In the genomic region with DNA sequence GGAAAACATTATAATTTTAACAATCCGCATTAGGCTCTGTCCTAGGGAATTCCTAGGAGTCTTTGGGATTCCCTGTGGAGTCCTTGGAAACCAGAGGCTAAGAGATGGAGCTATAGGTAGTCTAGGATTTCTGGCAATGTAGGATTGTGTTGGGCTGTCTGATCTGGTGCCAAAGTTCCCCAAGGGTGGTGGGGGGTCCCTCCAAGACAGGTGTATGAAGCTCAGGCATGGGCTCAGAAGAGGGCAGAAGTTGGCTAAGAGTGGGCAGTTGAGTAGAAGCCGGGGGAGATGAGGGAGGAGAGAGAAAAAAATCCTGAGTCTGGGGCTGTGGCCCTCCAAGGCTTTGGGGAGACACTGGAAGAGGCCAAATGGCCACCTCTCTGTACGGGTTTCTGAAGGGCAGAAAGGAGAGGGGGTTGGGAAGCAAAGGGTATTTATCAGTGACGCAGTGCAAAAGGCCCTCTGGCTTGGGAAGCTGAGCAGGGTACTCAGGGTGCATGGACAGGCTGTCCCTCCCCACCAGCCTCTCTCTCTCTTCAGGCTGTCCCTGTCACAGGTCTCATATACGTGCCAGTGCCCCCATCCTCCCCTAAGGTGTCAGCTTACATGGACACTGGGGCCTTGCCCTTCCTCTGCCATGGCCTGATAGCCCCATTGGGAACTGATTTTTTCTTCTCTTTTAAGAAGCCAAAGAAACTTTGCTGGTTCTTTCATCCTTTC, we compare ENCODE assay signal across 16 cellular contexts. TPM values are rescaled to one million over a fixed set of nuclear protein-coding genes. Genes with fewer than 3 reads are reported as not detected.
DNase-seq lines count a peak whose midpoint lies in the region; ATAC-seq and TF ChIP-seq lines count a peak whose summit lies in the region.
"Had no signal": no experiment of that assay in that cellular context is flagged by ENCODE, and none has a peak within 500 bp of the region (broad histone marks: within the 10 kb centered on the region; RNA-seq: fewer than 3 reads in every experiment).

No MANE protein-coding gene starts in this region.

- no peaks in the 10 kb centered on the region for H3K79me2 ChIP-seq in GM23338 (replicated peaks; ENCODE audit: insufficient read depth)

- no peak overlapping the region for H3K4me2 ChIP-seq in GM23338

- peaks cover 28% of the 10 kb centered on the region for H3K9me3 Mint-ChIP-seq in GM23338
- no peaks in the 10 kb centered on the region for H3K9me3 Mint-ChIP-seq in activated CD4-positive, alpha-beta memory T cell treated with anti-CD3 and anti-CD28 coated beads for 36 hours

- peaks cover 27% of the 10 kb centered on the region for H3K4me1 Mint-ChIP-seq in GM23338
- peaks cover 19% of the 10 kb centered on the region for H3K4me1 Mint-ChIP-seq in activated CD4-positive, alpha-beta memory T cell treated with anti-CD3 and anti-CD28 coated beads for 36 hours (ENCODE audit: low read depth)

- peaks cover 42% of the 10 kb centered on the region for H4K20me1 ChIP-seq in GM23338 (replicated peaks; ENCODE audit: insufficient read depth)

- POLR2A ChIA-PET in activated CD4-positive, alpha-beta memory T cell treated with anti-CD3 and anti-CD28 coated beads for 36 hours (lab: Charles Lee): no interaction called here

- H3K4me3 ChIP-seq in GM23338 (no peak overlapping the region), adrenal gland (peak overlapping the region in 1 of 4 donors; percentile 63), gastrocnemius medialis (peak overlapping the region in 2 of 4 donors; percentile 64 to 71)

- H3K36me3 Mint-ChIP-seq in GM23338 (ENCODE audit: low read depth): no peaks in the 10 kb centered on the region; the same call in 2 of the 3 replicates
- no peaks in the 10 kb centered on the region for H3K36me3 Mint-ChIP-seq in activated CD4-positive, alpha-beta memory T cell treated with anti-CD3 and anti-CD28 coated beads for 36 hours

- H3K9me3 ChIP-seq in adrenal gland (replicated peaks in 1 of 3) (no peaks in the 10 kb centered on the region), gastrocnemius medialis (no peaks in the 10 kb centered on the region)

- H3K36me3 ChIP-seq in GM23338 (ENCODE audit: insufficient read depth) (no peaks in the 10 kb centered on the region), adrenal gland (replicated peaks in 1 of 2) (peaks cover 0 to 12% of the 10 kb centered on the region in 2 donors), gastrocnemius medialis (peaks cover 0 to 20% of the 10 kb centered on the region in 2 donors)

- no peak overlapping the region for H3K27ac ChIP-seq in GM23338 (ENCODE audit: low read depth)
- peak overlapping the region; percentile 70 to 99 (median 92) for H3K27ac ChIP-seq in adrenal gland
- peak overlapping the region; percentile 90 to 96 (median 94) for H3K27ac ChIP-seq in gastrocnemius medialis

- CTCF ChIA-PET in activated CD4-positive, alpha-beta memory T cell treated with anti-CD3 and anti-CD28 coated beads for 36 hours (lab: Charles Lee): no interaction called here

- peaks cover 100% of the 10 kb centered on the region for H3K27me3 ChIP-seq in GM23338 (ENCODE audit: insufficient read depth)
- no peaks in the 10 kb centered on the region for H3K27me3 ChIP-seq in adrenal gland
- no peaks in the 10 kb centered on the region for H3K27me3 ChIP-seq in gastrocnemius medialis

- H3K27ac Mint-ChIP-seq in GM23338: no peak overlapping the region
- H3K27ac Mint-ChIP-seq in activated CD4-positive, alpha-beta memory T cell treated with anti-CD3 and anti-CD28 coated beads for 36 hours: no peak overlapping the region

- H3K9me2 ChIP-seq in GM23338 (ENCODE audit: insufficient read depth): no peaks in the 10 kb centered on the region

- peaks cover 100% of the 10 kb centered on the region for H3K27me3 Mint-ChIP-seq in GM23338 (ENCODE audit: insufficient read depth, low read depth, poor library complexity)
- peaks cover 61% of the 10 kb centered on the region for H3K27me3 Mint-ChIP-seq in activated CD4-positive, alpha-beta memory T cell treated with anti-CD3 and anti-CD28 coated beads for 36 hours

- H3F3A ChIP-seq in GM23338 (replicated peaks; ENCODE audit: low read depth): peaks cover 31% of the 10 kb centered on the region

- intact Hi-C loops in adrenal gland (cut with DNase I): no loop called here
- intact Hi-C loops in gastrocnemius medialis (cut with DNase I; ENCODE audit: low total_unique reads): no loop called here
- intact Hi-C loops in activated CD4-positive, alpha-beta memory T cell treated with anti-CD3 and anti-CD28 coated beads for 36 hours (cut with micrococcal nuclease): no loop called here

- WGBS in adrenal gland, 4 donors: 61 to 73% (median 71%) methylated on average over 5 of the region's 5 CpGs

- TF ChIP-seq POLR2A in adrenal gland (IDR thresholded peaks at IDR 0.05) (no peak), gastrocnemius medialis (IDR thresholded peaks at IDR 0.05) (no peak)

- no peak for TF ChIP-seq CTCF in GM23338 (conservative IDR thresholded peaks at IDR 0.05; ENCODE audit: low read depth in 2 of 2)
- no peak for TF ChIP-seq CTCF in adrenal gland (IDR thresholded peaks at IDR 0.05)
- TF ChIP-seq CTCF in gastrocnemius medialis (IDR thresholded peaks at IDR 0.05 in 4 of 5, conservative IDR thresholded peaks at IDR 0.05 in 1 of 5): no peak

- no peak overlapping the region for H2AFZ ChIP-seq in GM23338

- in situ Hi-C loops in gastrocnemius medialis (cut with MboI; ENCODE audit: low sequenced_read_pairs in 4 of 4): loop anchor here in 3 of 4 donors (5.0 to 10.0 kb wide), 3 partner anchors 289 to 782 kb away; no protein-coding TSS in a partner anchor

- no peak overlapping the region for H3K4me3 Mint-ChIP-seq in GM23338
- no peak overlapping the region for H3K4me3 Mint-ChIP-seq in activated CD4-positive, alpha-beta memory T cell treated with anti-CD3 and anti-CD28 coated beads for 36 hours

- ATAC-seq in GM23338 (no peak), gastrocnemius medialis (no peak), GM21423 (IDR thresholded peaks at IDR 0.05; ENCODE audit: unreplicated experiment) (no peak)
- ATAC-seq: Right ventricle myocardium inferior had no signal

- H3K4me1 ChIP-seq in GM23338 (ENCODE audit: insufficient read depth) (peaks cover 33% of the 10 kb centered on the region), adrenal gland (replicated peaks in 1 of 2) (peaks cover 10 to 29% of the 10 kb centered on the region in 2 donors), gastrocnemius medialis (peaks cover 43 to 49% of the 10 kb centered on the region in 2 donors)

- DNase-seq in GM23338 (ENCODE audit: low spot score) (peak; percentile 8), adrenal gland (peak in 4 of 7 donors; percentile 19 to 54 (median 24)), kidney tubule cell (ENCODE audit: low spot score) (peak; percentile 53), gastrocnemius medialis (peak in 1 of 2 donors; percentile 64), RPMI8226 (no peak)
- DNase-seq in activated CD4-positive, alpha-beta T cell treated with anti-CD3 and anti-CD28 coated beads, Interleukin-2, amount 50 U/mL, for 48 hours: no peak
- no peak for DNase-seq in activated CD4-positive, alpha-beta memory T cell treated with anti-CD3 and anti-CD28 coated beads for 36 hours
- DNase-seq: activated CD4-positive, alpha-beta T cell treated with anti-CD3 and anti-CD28 coated beads, Interleukin-2, amount 50 U/mL, for 4 hours; AML-193; NCI-H526; stimulated activated CD4-positive, alpha-beta T cell treated with anti-CD3 and anti-CD28 coated beads, Interleukin-15, amount 100 ng/mL, for 24 hours; T-helper 9 cell had no signal

TF ChIP-seq in GM23338, 12 proteins besides CTCF, POLR2A, EP300 and RAD21 (continues in another document):
- no peak for TF ChIP-seq EZH2phosphoT487 (IDR thresholded peaks at IDR 0.05; ENCODE audit: unreplicated experiment)
- TF ChIP-seq ZNF331 (CRISPR knock-in tag; IDR thresholded peaks at IDR 0.05; ENCODE audit: low read depth): no peak

RNA-seq across cellular contexts. Expression of gene HOXA6, which starts 0.9 kb away (rescaled TPM):
- total RNA-seq in GM23338 (2014; rRNA removed; shearing (Covaris generic)): not detected in 2 replicates
- polyA plus RNA-seq in GM23338 (2016; fragmentation: Nextera tagmentation; extraction: Ambion mirVana) (not detected in 2 replicates), adrenal gland (1 to 10 TPM; 1.3 to 5.6 (median 1.4) TPM)
- total RNA-seq in adrenal gland (10 to 100 TPM in 7 of 8 donors, 1 to 10 TPM in 1; 8.5 to 27.2 (median 16.8) TPM), gastrocnemius medialis (1 to 10 TPM; 2.6 to 5.6 (median 4.2) TPM)
- not detected for total RNA-seq in activated CD4-positive, alpha-beta memory T cell treated with anti-CD3 and anti-CD28 coated beads for 36 hours
- total RNA-seq: osteocyte, Right ventricle myocardium inferior had no signal
- polyA plus RNA-seq: liver had no signal

RNA-seq across cellular contexts. Expression of gene HOXA5, which starts 3.2 kb away (rescaled TPM):
- total RNA-seq in GM23338 (2014; rRNA removed; shearing (Covaris generic)): not detected in 2 replicates
- polyA plus RNA-seq in GM23338 (2016; fragmentation: Nextera tagmentation; extraction: Ambion mirVana) (not detected in 2 replicates), adrenal gland (10 to 100 TPM; 21.8 to 42.0 (median 25.9) TPM)
- total RNA-seq in adrenal gland (100 to 1,000 TPM in 1 of 8 donors, 10 to 100 TPM in 7; 39.2 to 132 (median 65.7) TPM), gastrocnemius medialis (1 to 10 TPM; 2.7 to 7.1 (median 7.0) TPM)
- not detected for total RNA-seq in activated CD4-positive, alpha-beta memory T cell treated with anti-CD3 and anti-CD28 coated beads for 36 hours
- total RNA-seq: osteocyte, Right ventricle myocardium inferior had no signal

RNA-seq across cellular contexts. Expression of gene HOXA3, which starts 5.7 kb away (rescaled TPM):
- not detected in 2 replicates for total RNA-seq in GM23338 (2014; rRNA removed; shearing (Covaris generic))
- polyA plus RNA-seq in GM23338 (2016; fragmentation: Nextera tagmentation; extraction: Ambion mirVana): not detected in 2 replicates
- total RNA-seq in adrenal gland: 10 to 100 TPM in 2 of 8 donors, 1 to 10 TPM in 6; 2.3 to 32.7 (median 4.8) TPM
- 1 to 10 TPM; 1.0 to 3.7 (median 2.8) TPM for polyA plus RNA-seq in adrenal gland
- 1 to 10 TPM in 3 of 4 donors, under 1 TPM in 1; 0.53 to 6.2 (median 3.0) TPM for total RNA-seq in gastrocnemius medialis
- total RNA-seq in activated CD4-positive, alpha-beta memory T cell treated with anti-CD3 and anti-CD28 coated beads for 36 hours: not detected
- total RNA-seq: osteocyte, Right ventricle myocardium inferior had no signal

RNA-seq across cellular contexts. Expression of gene HOXA7, which starts 9.8 kb away (rescaled TPM):
- not detected in 2 replicates for total RNA-seq in GM23338 (2014; rRNA removed; shearing (Covaris generic))
- 0.24 TPM in 1 of 2 replicates, not detected in the other for polyA plus RNA-seq in GM23338 (2016; fragmentation: Nextera tagmentation; extraction: Ambion mirVana)
- total RNA-seq in adrenal gland: 10 to 100 TPM; 21.3 to 39.1 (median 24.9) TPM
- 10 to 100 TPM in 2 of 3 donors, 1 to 10 TPM in 1; 9.7 to 25.3 (median 12.4) TPM for polyA plus RNA-seq in adrenal gland
- total RNA-seq in gastrocnemius medialis: 10 to 100 TPM in 1 of 4 donors, 1 to 10 TPM in 3; 5.3 to 12.8 (median 8.6) TPM
- not detected for total RNA-seq in activated CD4-positive, alpha-beta memory T cell treated with anti-CD3 and anti-CD28 coated beads for 36 hours
- total RNA-seq: osteocyte, Right ventricle myocardium inferior had no signal
- polyA plus RNA-seq: liver had no signal

RNA-seq across cellular contexts. Expression of gene HOXA4, which starts 16.1 kb away (rescaled TPM):
- not detected in 2 replicates for total RNA-seq in GM23338 (2014; rRNA removed; shearing (Covaris generic))
- polyA plus RNA-seq in GM23338 (2016; fragmentation: Nextera tagmentation; extraction: Ambion mirVana) (not detected in 2 replicates), adrenal gland (10 to 100 TPM in 2 of 3 donors, 1 to 10 TPM in 1; 9.3 to 12.6 (median 11.3) TPM)
- total RNA-seq in adrenal gland (10 to 100 TPM in 1 of 8 donors, 1 to 10 TPM in 7; 3.5 to 10.9 (median 5.6) TPM), gastrocnemius medialis (1 to 10 TPM; 1.7 to 4.2 (median 2.9) TPM)
- not detected for total RNA-seq in activated CD4-positive, alpha-beta memory T cell treated with anti-CD3 and anti-CD28 coated beads for 36 hours
- total RNA-seq: osteocyte had no signal

Comparison
In these comparisons a context has a peak if more than half of its experiments do, and no peak if none do; other contexts are left out.
1. DNase-seq: peak in GM23338 (single experiment), adrenal gland (4 of 7) and kidney tubule cell (single experiment); none in activated CD4-positive, alpha-beta T cell treated with anti-CD3 and anti-CD28 coated beads, Interleukin-2, amount 50 U/mL, for 48 hours (0 of 2), activated CD4-positive, alpha-beta memory T cell treated with anti-CD3 and anti-CD28 coated beads for 36 hours (single experiment) and RPMI8226 (single experiment).
2. RNA of gene HOXA5, which starts 3.2 kb away (total RNA-seq): 39.2 to 132 TPM in adrenal gland; 2.7 to 7.1 TPM in gastrocnemius medialis, not detected in activated CD4-positive, alpha-beta memory T cell treated with anti-CD3 and anti-CD28 coated beads for 36 hours and not detected in GM23338; every median in the first group is over 4 times any median in the second.